ENCODE assay signal across 11 cellular contexts in the genomic region with DNA sequence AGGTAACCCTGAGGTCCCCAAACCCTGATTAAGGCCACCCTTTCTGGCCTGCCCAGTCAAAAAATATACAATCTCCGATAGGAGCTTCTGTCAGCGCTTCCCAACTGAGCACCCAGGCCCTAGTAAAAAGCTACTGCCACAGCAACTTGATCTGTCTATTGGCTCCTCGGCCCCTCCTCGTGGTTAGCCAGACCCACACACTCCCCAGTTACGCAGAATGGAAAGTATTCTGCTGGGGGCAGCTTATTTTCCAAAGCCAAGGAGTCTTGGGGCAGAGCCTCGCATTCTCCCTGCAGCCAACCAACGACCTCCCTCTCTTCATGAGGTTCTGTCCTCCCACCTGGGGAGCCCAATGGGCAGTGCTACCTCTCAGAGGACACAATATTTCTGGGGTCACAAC. TPM values are rescaled to one million over a fixed set of nuclear protein-coding genes. Genes with fewer than 3 reads are reported as not detected.
DNase-seq lines count a peak whose midpoint lies in the region; ATAC-seq, FAIRE-seq and TF ChIP-seq lines count a peak whose summit lies in the region.
"Had no signal": no experiment of that assay in that cellular context is flagged by ENCODE, and none has a peak within 500 bp of the region (broad histone marks: within the 10 kb centered on the region; RNA-seq: fewer than 3 reads in every experiment).

No MANE protein-coding gene starts in this region.

- H3K4me3 Mint-ChIP-seq in CD8-positive, alpha-beta memory T cell, result no peak overlapping the region
- no peak overlapping the region for H3K4me3 Mint-ChIP-seq in activated naive CD8-positive, alpha-beta T cell treated with anti-CD3 and anti-CD28 coated beads, Interleukin-2, amount 50 U/mL, for 24 hours
- H3K4me3 Mint-ChIP-seq in activated naive CD4-positive, alpha-beta T cell treated with anti-CD3 and anti-CD28 coated beads for 36 hours, result no peak overlapping the region

- H3K27me3 Mint-ChIP-seq in CD8-positive, alpha-beta memory T cell, result no peaks in the 10 kb centered on the region
- no peaks in the 10 kb centered on the region for H3K27me3 Mint-ChIP-seq in activated naive CD8-positive, alpha-beta T cell treated with anti-CD3 and anti-CD28 coated beads, Interleukin-2, amount 50 U/mL, for 24 hours
- no peaks in the 10 kb centered on the region for H3K27me3 Mint-ChIP-seq in activated naive CD4-positive, alpha-beta T cell treated with anti-CD3 and anti-CD28 coated beads for 36 hours (ENCODE audit: low read depth)

- 33% methylated on average over 7 of the region's 7 CpGs for WGBS in smooth muscle cell (ENCODE audit: low lambda C conversion rate)

- FAIRE-seq in RCC 7860 (lab: Jason Lieb, UNC), result no peak

- H3K4me1 ChIP-seq in CD8-positive, alpha-beta memory T cell (ENCODE audit: insufficient read depth, low read length), result peaks cover 70% of the 10 kb centered on the region
- H3K4me1 ChIP-seq in left lung, result peaks cover 45 to 59% of the 10 kb centered on the region in 2 donors
- H3K4me1 ChIP-seq in smooth muscle cell (ENCODE audit: low read depth), result peaks cover 35% of the 10 kb centered on the region

- H4K20me1 ChIP-seq in smooth muscle cell (ENCODE audit: low read depth), result peaks cover 38% of the 10 kb centered on the region

- H3K27ac ChIP-seq in CD8-positive, alpha-beta memory T cell (ENCODE audit: low read depth, low read length), result no peak overlapping the region
- H3K27ac ChIP-seq in left lung (peak overlapping the region; percentile 80 to 93), smooth muscle cell (ENCODE audit: low read depth) (peak overlapping the region; percentile 84)

- peak; percentile 12 for ATAC-seq in activated naive CD8-positive, alpha-beta T cell treated with anti-CD3 and anti-CD28 coated beads, Interleukin-2, amount 50 U/mL, for 24 hours
- no peak for ATAC-seq in left lung
- no peak for ATAC-seq in GM19452 (IDR thresholded peaks at IDR 0.05; ENCODE audit: unreplicated experiment)
- ATAC-seq: body of pancreas had no signal

- H3K4me2 ChIP-seq in smooth muscle cell, result peak overlapping the region; percentile 30

- intact Hi-C loops in left lung (cut with DNase I), result no loop called here
- intact Hi-C loops in activated naive CD4-positive, alpha-beta T cell treated with anti-CD3 and anti-CD28 coated beads for 36 hours (cut with micrococcal nuclease), result loop anchor here (10.0 kb wide), 1 partner anchor 550 kb away; no protein-coding TSS in a partner anchor

- POLR2A ChIA-PET in CD8-positive, alpha-beta memory T cell (lab: Charles Lee), result interaction anchor here (0.7 to 1.4 kb wide), 3 partner anchors 12 to 31 kb away, joined by 3 to 5 read pairs (median 3); no protein-coding TSS in a partner anchor

- peaks cover 12% of the 10 kb centered on the region for H3F3A ChIP-seq in smooth muscle cell (ENCODE audit: low read depth)

- peaks cover 65 to 79% (median 73%) of the 10 kb centered on the region in 3 donors for H3K4me1 Mint-ChIP-seq in CD8-positive, alpha-beta memory T cell
- peaks cover 70% of the 10 kb centered on the region for H3K4me1 Mint-ChIP-seq in activated naive CD8-positive, alpha-beta T cell treated with anti-CD3 and anti-CD28 coated beads, Interleukin-2, amount 50 U/mL, for 24 hours
- H3K4me1 Mint-ChIP-seq in activated naive CD4-positive, alpha-beta T cell treated with anti-CD3 and anti-CD28 coated beads for 36 hours (ENCODE audit: low read depth), result peaks cover 75% of the 10 kb centered on the region

- H3K4me3 ChIP-seq in CD8-positive, alpha-beta memory T cell (ENCODE audit: low read length), result no peak overlapping the region
- H3K4me3 ChIP-seq in left lung (no peak overlapping the region), smooth muscle cell (no peak overlapping the region)
- H3K4me3 ChIP-seq: body of pancreas had no signal

- CTCF ChIA-PET in CD8-positive, alpha-beta memory T cell (lab: Charles Lee), result interaction anchor here (0.9 to 14.4 kb wide), 9 partner anchors 12 to 66 kb away, joined by 3 to 120 read pairs (median 6); partner anchors contain the start of genes FMNL3, PRPF40B and TMBIM6
- CTCF ChIA-PET in activated naive CD4-positive, alpha-beta T cell treated with anti-CD3 and anti-CD28 coated beads for 36 hours (lab: Charles Lee), result interaction anchor here (0.6 to 5.4 kb wide), 10 partner anchors 10 to 270 kb away, joined by 3 to 54 read pairs (median 4); partner anchors contain the start of genes FMNL3 and TMBIM6

- no peaks in the 10 kb centered on the region for H3K9me3 ChIP-seq in CD8-positive, alpha-beta memory T cell (ENCODE audit: low read length)
- H3K9me3 ChIP-seq in left lung (no peaks in the 10 kb centered on the region), smooth muscle cell (replicated peaks; ENCODE audit: low read depth) (no peaks in the 10 kb centered on the region)
- H3K9me3 ChIP-seq: body of pancreas had no signal

- no peak for TF ChIP-seq CTCF in left lung (IDR thresholded peaks at IDR 0.05)
- TF ChIP-seq CTCF in smooth muscle cell (IDR thresholded peaks at IDR 0.05; ENCODE audit: borderline replicate concordance, insufficient read depth, poor library complexity, severe bottlenecking), result no peak

- no peaks in the 10 kb centered on the region for H3K9me3 Mint-ChIP-seq in CD8-positive, alpha-beta memory T cell
- no peaks in the 10 kb centered on the region for H3K9me3 Mint-ChIP-seq in activated naive CD8-positive, alpha-beta T cell treated with anti-CD3 and anti-CD28 coated beads, Interleukin-2, amount 50 U/mL, for 24 hours
- no peaks in the 10 kb centered on the region for H3K9me3 Mint-ChIP-seq in activated naive CD4-positive, alpha-beta T cell treated with anti-CD3 and anti-CD28 coated beads for 36 hours

- no peaks in the 10 kb centered on the region for H3K27me3 ChIP-seq in CD8-positive, alpha-beta memory T cell (ENCODE audit: insufficient read depth, low read length, poor library complexity, severe bottlenecking)
- H3K27me3 ChIP-seq in left lung (no peaks in the 10 kb centered on the region), smooth muscle cell (ENCODE audit: low read depth) (no peaks in the 10 kb centered on the region)
- H3K27me3 ChIP-seq: body of pancreas had no signal

- peaks cover 63% of the 10 kb centered on the region for H3K79me2 ChIP-seq in smooth muscle cell (ENCODE audit: low read depth)

- no peak for DNase-seq in CD8-positive, alpha-beta memory T cell
- peak; percentile 25 for DNase-seq in activated naive CD8-positive, alpha-beta T cell treated with anti-CD3 and anti-CD28 coated beads, Interleukin-2, amount 50 U/mL, for 24 hours
- DNase-seq in left lung (no peak), smooth muscle cell (lab: John Stamatoyannopoulos, UW; ENCODE audit: unreplicated experiment) (no peak), RCC 7860 (ENCODE audit: low spot score) (no peak)
- DNase-seq in activated effector memory CD4-positive, alpha-beta T cell treated with Interleukin-2 at 50 U/mL for 16 hours, result no peak
- no peak for DNase-seq in activated naive CD4-positive, alpha-beta T cell treated with anti-CD3 and anti-CD28 coated beads for 36 hours
- DNase-seq: body of pancreas, mesendoderm, NCI-H69 had no signal

- peak overlapping the region; percentile 60 for H3K9ac ChIP-seq in smooth muscle cell (ENCODE audit: low read depth)

- H3K36me3 ChIP-seq in CD8-positive, alpha-beta memory T cell (ENCODE audit: insufficient read depth, low read length), result no peaks in the 10 kb centered on the region
- H3K36me3 ChIP-seq in left lung (no peaks in the 10 kb centered on the region), smooth muscle cell (ENCODE audit: low read depth) (no peaks in the 10 kb centered on the region)

- no peak overlapping the region for H2AFZ ChIP-seq in smooth muscle cell (ENCODE audit: low read depth)

- H3K36me3 Mint-ChIP-seq in CD8-positive, alpha-beta memory T cell, result peaks cover 0 to 2% (median 0%) of the 10 kb centered on the region in 3 donors
- H3K36me3 Mint-ChIP-seq in activated naive CD8-positive, alpha-beta T cell treated with anti-CD3 and anti-CD28 coated beads, Interleukin-2, amount 50 U/mL, for 24 hours (ENCODE audit: low read depth), result no peaks in the 10 kb centered on the region
- H3K36me3 Mint-ChIP-seq in activated naive CD4-positive, alpha-beta T cell treated with anti-CD3 and anti-CD28 coated beads for 36 hours (ENCODE audit: low read depth), result no peaks in the 10 kb centered on the region

- peak overlapping the region in 7 of 8 donors; percentile 88 to 99 (median 98) for H3K27ac Mint-ChIP-seq in CD8-positive, alpha-beta memory T cell
- peak overlapping the region; percentile 19 for H3K27ac Mint-ChIP-seq in activated naive CD8-positive, alpha-beta T cell treated with anti-CD3 and anti-CD28 coated beads, Interleukin-2, amount 50 U/mL, for 24 hours
- H3K27ac Mint-ChIP-seq in activated naive CD4-positive, alpha-beta T cell treated with anti-CD3 and anti-CD28 coated beads for 36 hours, result no peak overlapping the region

RNA-seq across cellular contexts. Expression of gene FMNL3, which starts 32.1 kb away (rescaled TPM):
- total RNA-seq in CD8-positive, alpha-beta memory T cell, result 10 to 100 TPM; 35.8 to 36.7 TPM
- 6.3 TPM for polyA plus RNA-seq in CD8-positive, alpha-beta memory T cell
- 10 to 100 TPM; 30.0 to 33.0 TPM for total RNA-seq in left lung
- total RNA-seq in smooth muscle cell, result 18.3 and 20.8 TPM in 2 replicates
- 19.7 and 21.7 TPM in 2 replicates for polyA plus RNA-seq in smooth muscle cell
- 10 to 100 TPM; 20.0 to 20.7 TPM for total RNA-seq in activated naive CD4-positive, alpha-beta T cell treated with anti-CD3 and anti-CD28 coated beads for 36 hours

RNA-seq across cellular contexts. Expression of gene PRPF40B, which starts 51.8 kb away (rescaled TPM):
- total RNA-seq in CD8-positive, alpha-beta memory T cell, result 1 to 10 TPM; 9.0 to 9.9 TPM
- polyA plus RNA-seq in CD8-positive, alpha-beta memory T cell, result 2.0 TPM
- total RNA-seq in left lung (10 to 100 TPM; 16.0 to 17.3 TPM), smooth muscle cell (5.7 and 6.2 TPM in 2 replicates)
- polyA plus RNA-seq in smooth muscle cell, result 19.8 and 22.8 TPM in 2 replicates
- total RNA-seq in activated naive CD4-positive, alpha-beta T cell treated with anti-CD3 and anti-CD28 coated beads for 36 hours, result 1 to 10 TPM; 7.2 to 7.7 TPM
